ENCODE assay signal across 29 cellular contexts in the genomic region with DNA sequence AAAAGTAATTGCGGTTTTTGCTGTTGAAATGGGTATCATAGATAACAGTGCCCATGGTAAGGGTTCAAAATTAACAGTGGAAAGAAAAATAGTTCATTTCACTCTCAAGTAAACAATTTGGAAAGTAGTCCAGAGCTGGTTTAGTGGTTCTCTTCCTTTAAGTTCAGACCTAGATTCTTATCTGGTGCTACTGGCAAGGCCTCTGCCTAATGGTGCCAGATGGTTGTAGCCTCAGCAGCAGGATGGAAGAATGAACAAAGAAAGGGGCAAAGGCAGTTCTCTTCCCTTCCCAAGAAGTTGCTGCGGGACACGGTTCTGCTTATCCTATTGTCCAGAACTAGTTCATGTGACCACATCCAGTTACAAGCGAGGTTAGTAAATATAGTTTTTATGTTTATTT.
"Had no signal": no experiment of that assay in that cellular context is flagged by ENCODE, and none has a peak within 500 bp of the region (broad histone marks: within the 10 kb centered on the region; RNA-seq: fewer than 3 reads in every experiment).

No MANE protein-coding gene starts in this region.

- H3K9me3 Mint-ChIP-seq: activated B cell treated with CpG ODN at 0.5 μM for 24 hours; activated CD8-positive, alpha-beta T cell treated with anti-CD3 and anti-CD28 coated beads for 36 hours; activated T-cell treated with anti-CD3 and anti-CD28 coated beads, Interleukin-2, amount 50 U/mL, for 4 hours; activated T-helper 17 cell treated with anti-CD3 and anti-CD28 coated beads, Interleukin-2, amount 50 U/mL, for 72 hours; central memory CD8-positive, alpha-beta T cell; dendritic cell treated with granulocyte-macrophage colony-stimulating factor and Interleukin-4, amounts not matched to agents 40 ng/mL and 50 ng/mL, for 4 days; endodermal cell had no signal

- ATAC-seq: activated CD4-positive, CD25-positive, alpha-beta regulatory T cell treated with anti-CD3 and anti-CD28 coated beads, Interleukin-2, amount 50 U/mL, for 24 hours; activated CD8-positive, alpha-beta T cell treated with anti-CD3 and anti-CD28 coated beads for 36 hours; activated T-cell treated with anti-CD3 and anti-CD28 coated beads, Interleukin-2, amount 50 U/mL, for 4 hours; activated T-helper 17 cell treated with anti-CD3 and anti-CD28 coated beads, Interleukin-2, amount 50 U/mL, for 72 hours; foreskin keratinocyte; gastrocnemius medialis; heart right ventricle had no signal

- H3K4me1 Mint-ChIP-seq: activated B cell treated with CpG ODN at 0.5 μM for 24 hours; activated T-helper 17 cell treated with anti-CD3 and anti-CD28 coated beads, Interleukin-2, amount 50 U/mL, for 72 hours; central memory CD8-positive, alpha-beta T cell; endodermal cell had no signal

- H3K27me3 Mint-ChIP-seq: activated B cell treated with CpG ODN at 0.5 μM for 24 hours; activated CD8-positive, alpha-beta T cell treated with anti-CD3 and anti-CD28 coated beads for 36 hours; activated naive CD8-positive, alpha-beta T cell; activated T-helper 17 cell treated with anti-CD3 and anti-CD28 coated beads, Interleukin-2, amount 50 U/mL, for 72 hours; central memory CD8-positive, alpha-beta T cell; dendritic cell treated with granulocyte-macrophage colony-stimulating factor and Interleukin-4, amounts not matched to agents 40 ng/mL and 50 ng/mL, for 4 days had no signal

- DNase-seq: activated B cell treated with CpG ODN at 0.5 μM for 24 hours; activated CD4-positive, alpha-beta T cell treated with anti-CD3 and anti-CD28 coated beads for 48 hours; activated CD4-positive, alpha-beta T cell treated with anti-CD3 and anti-CD28 coated beads, Interleukin-2, amount 50 U/mL, for 1 hour; activated CD4-positive, alpha-beta T cell treated with anti-CD3 and anti-CD28 coated beads, Interleukin-2, amount 50 U/mL, for 48 hours; activated CD8-positive, alpha-beta memory T cell treated with anti-CD3 and anti-CD28 coated beads for 24 hours; activated CD8-positive, alpha-beta T cell treated with anti-CD3 and anti-CD28 coated beads for 36 hours; activated effector memory CD4-positive, alpha-beta T cell treated with Interleukin-2 at 50 U/mL for 16 hours; activated gamma-delta T cell treated with Interleukin-2 at 50 U/mL for 16 hours; activated naive CD4-positive, alpha-beta T cell treated with anti-CD3 and anti-CD28 coated beads, Interleukin-2, amount 50 U/mL, for 16 hours; activated naive CD4-positive, alpha-beta T cell treated with Interleukin-2 at 50 U/mL for 16 hours; activated T-cell treated with anti-CD3 and anti-CD28 coated beads, Interleukin-2, amount 50 U/mL, for 4 hours; amniotic stem cell; anterior cingulate cortex; brain microvascular endothelial cell; dorsolateral prefrontal cortex; effector memory CD4-positive, alpha-beta T cell; endodermal cell; foreskin keratinocyte; gastrocnemius medialis; heart right ventricle; T-helper 2 cell; WERI-Rb-1 had no signal

- H3K27ac Mint-ChIP-seq: activated B cell treated with CpG ODN at 0.5 μM for 24 hours; activated CD8-positive, alpha-beta T cell treated with anti-CD3 and anti-CD28 coated beads for 36 hours; activated naive CD8-positive, alpha-beta T cell; activated T-helper 17 cell treated with anti-CD3 and anti-CD28 coated beads, Interleukin-2, amount 50 U/mL, for 72 hours; dendritic cell treated with granulocyte-macrophage colony-stimulating factor and Interleukin-4, amounts not matched to agents 40 ng/mL and 50 ng/mL, for 4 days; endodermal cell had no signal

- H3K4me3 Mint-ChIP-seq: activated B cell treated with CpG ODN at 0.5 μM for 24 hours; activated CD8-positive, alpha-beta T cell treated with anti-CD3 and anti-CD28 coated beads for 36 hours; activated naive CD8-positive, alpha-beta T cell; activated T-cell treated with anti-CD3 and anti-CD28 coated beads, Interleukin-2, amount 50 U/mL, for 4 hours; activated T-helper 17 cell treated with anti-CD3 and anti-CD28 coated beads, Interleukin-2, amount 50 U/mL, for 72 hours; central memory CD8-positive, alpha-beta T cell; dendritic cell treated with granulocyte-macrophage colony-stimulating factor and Interleukin-4, amounts not matched to agents 40 ng/mL and 50 ng/mL, for 4 days; endodermal cell had no signal

- H3K4me3 ChIP-seq: coronary artery, dorsolateral prefrontal cortex, esophagus muscularis mucosa, gastrocnemius medialis, heart right ventricle had no signal
